25 cellular contexts compared by ENCODE assay signal in genomic region chr2:69477627-69478026, GRCh38. TPM values are rescaled to one million over a fixed set of nuclear protein-coding genes. Genes with fewer than 3 reads are reported as not detected.
DNase-seq lines count a peak whose midpoint lies in the region; ATAC-seq and TF ChIP-seq lines count a peak whose summit lies in the region.
"Had no signal": no experiment of that assay in that cellular context is flagged by ENCODE, and none has a peak within 500 bp of the region (broad histone marks: within the 10 kb centered on the region; RNA-seq: fewer than 3 reads in every experiment).

No MANE protein-coding gene starts in this region.

- H3K9me3 ChIP-seq in CD4-positive, alpha-beta T cell (ENCODE audit: control insufficient read depth, low read length) = no peaks in the 10 kb centered on the region
- H3K9me3 ChIP-seq in naive thymus-derived CD4-positive, alpha-beta T cell (ENCODE audit: control insufficient read depth in 2 of 3, low read length in 3 of 3) = no peaks in the 10 kb centered on the region
- no peaks in the 10 kb centered on the region for H3K9me3 ChIP-seq in HAP-1
- H3K9me3 ChIP-seq: A549, breast epithelium, SJCRH30, testis, uterus had no signal

- no peak for TF ChIP-seq CTCF in CD4-positive, alpha-beta T cell (IDR thresholded peaks at IDR 0.05)

- ATAC-seq in CD4-positive, alpha-beta T cell (ENCODE audit: poor library complexity) = no peak
- ATAC-seq in T-cell (replicated peaks in 1 of 4) = no peak
- no peak for ATAC-seq in naive thymus-derived CD4-positive, alpha-beta T cell
- ATAC-seq: A549, left cardiac atrium had no signal

- intact Hi-C loops in CD4-positive, alpha-beta T cell (cut with DNase I, micrococcal nuclease) = no loop called here
- intact Hi-C loops in naive thymus-derived CD4-positive, alpha-beta T cell (cut with micrococcal nuclease) = no loop called here

- no peaks in the 10 kb centered on the region for H3K9me3 Mint-ChIP-seq in activated CD4-positive, alpha-beta T cell treated with anti-CD3 and anti-CD28 coated beads, Interleukin-2, amount 10 ng/mL, durations not matched to agents 7 days and 5 days
- no peaks in the 10 kb centered on the region for H3K9me3 Mint-ChIP-seq in CD4-positive, alpha-beta T cell
- no peaks in the 10 kb centered on the region for H3K9me3 Mint-ChIP-seq in T-cell
- H3K9me3 Mint-ChIP-seq in naive thymus-derived CD4-positive, alpha-beta T cell = no peaks in the 10 kb centered on the region

- peaks cover 36% of the 10 kb centered on the region for H3K4me1 Mint-ChIP-seq in activated CD4-positive, alpha-beta T cell treated with anti-CD3 and anti-CD28 coated beads, Interleukin-2, amount 10 ng/mL, durations not matched to agents 7 days and 5 days
- H3K4me1 Mint-ChIP-seq in CD4-positive, alpha-beta T cell (ENCODE audit: low read depth) = peaks cover 40% of the 10 kb centered on the region
- H3K4me1 Mint-ChIP-seq in T-cell = peaks cover 13 to 43% (median 39%) of the 10 kb centered on the region in 3 donors
- H3K4me1 Mint-ChIP-seq in naive thymus-derived CD4-positive, alpha-beta T cell = peaks cover 5 to 52% (median 37%) of the 10 kb centered on the region in 7 donors

- no peaks in the 10 kb centered on the region for H3K27me3 ChIP-seq in CD4-positive, alpha-beta T cell (ENCODE audit: control insufficient read depth, insufficient read depth, low read length)
- no peaks in the 10 kb centered on the region for H3K27me3 ChIP-seq in naive thymus-derived CD4-positive, alpha-beta T cell (ENCODE audit: control insufficient read depth in 2 of 2, insufficient read depth in 2 of 2, low read length in 2 of 2)
- no peaks in the 10 kb centered on the region for H3K27me3 ChIP-seq in HAP-1 (ENCODE audit: low read depth)
- H3K27me3 ChIP-seq: breast epithelium, SJCRH30, testis, uterus had no signal

- no peaks in the 10 kb centered on the region for H3K27me3 Mint-ChIP-seq in activated CD4-positive, alpha-beta T cell treated with anti-CD3 and anti-CD28 coated beads, Interleukin-2, amount 10 ng/mL, durations not matched to agents 7 days and 5 days
- no peaks in the 10 kb centered on the region for H3K27me3 Mint-ChIP-seq in CD4-positive, alpha-beta T cell
- no peaks in the 10 kb centered on the region for H3K27me3 Mint-ChIP-seq in T-cell
- no peaks in the 10 kb centered on the region for H3K27me3 Mint-ChIP-seq in naive thymus-derived CD4-positive, alpha-beta T cell
- H3K27me3 Mint-ChIP-seq: B cell had no signal

- in situ Hi-C loops in G401 (cut with HindIII; ENCODE audit: low sequenced_read_pairs) (no loop called here), HAP-1 (cut with MboI; ENCODE audit: low sequenced_read_pairs) (no loop called here)

- H3K4me3 ChIP-seq in naive thymus-derived CD4-positive, alpha-beta T cell (ENCODE audit: low read length) = no peak overlapping the region
- H3K4me3 ChIP-seq in HAP-1 = no peak overlapping the region
- H3K4me3 ChIP-seq: A549, breast epithelium, SJCRH30, testis, uterus had no signal

- H3K36me3 ChIP-seq in naive thymus-derived CD4-positive, alpha-beta T cell (ENCODE audit: control insufficient read depth in 2 of 3, insufficient read depth in 3 of 3, low read length in 3 of 3) = peaks cover 4 to 78% (median 16%) of the 10 kb centered on the region in 3 experiments
- no peaks in the 10 kb centered on the region for H3K36me3 ChIP-seq in HAP-1 (replicated peaks)
- H3K36me3 ChIP-seq: breast epithelium, SJCRH30, uterus had no signal

- no peak for DNase-seq in activated CD4-positive, alpha-beta T cell treated with anti-CD3 and anti-CD28 coated beads, Interleukin-2, amount 10 ng/mL, durations not matched to agents 7 days and 5 days
- no peak for DNase-seq in activated CD4-positive, alpha-beta T cell treated with anti-CD3 and anti-CD28 coated beads for 1 hour
- DNase-seq in CD4-positive, alpha-beta T cell = no peak
- DNase-seq in T-cell = no peak
- no peak for DNase-seq in naive thymus-derived CD4-positive, alpha-beta T cell
- no peak for DNase-seq in NCI-H510A treated with DMSO at 0.1 percent for 48 hours (lab: John Stamatoyannopoulos, UW)
- no peak for DNase-seq in G401 (ENCODE audit: low spot score)
- DNase-seq in HAP-1 (ENCODE audit: low spot score in 2 of 2) = no peak
- DNase-seq: amygdala; DMS79 treated with DMSO at 0.1 percent for 48 hours; effector CD8-positive, alpha-beta T cell; foreskin fibroblast; Karpas-422; left cardiac atrium; mammary epithelial cell; NCI-H2171 treated with DMSO at 0.1 percent for 48 hours; NCI-H524 treated with DMSO at 0.1 percent for 48 hours; nucleus accumbens; SJCRH30; stimulated activated CD8-positive, alpha-beta memory T cell treated with anti-CD3 and anti-CD28 coated beads, Interleukin-4, amount 100 ng/mL, for 48 hours; testis; uterus had no signal

- peaks cover 0 to 8% of the 10 kb centered on the region in 2 donors for H3K4me1 ChIP-seq in naive thymus-derived CD4-positive, alpha-beta T cell (ENCODE audit: control insufficient read depth in 2 of 2, insufficient read depth in 2 of 2, low read length in 2 of 2)
- H3K4me1 ChIP-seq in HAP-1 = no peaks in the 10 kb centered on the region
- H3K4me1 ChIP-seq: A549, breast epithelium, SJCRH30, testis, uterus had no signal

- POLR2A ChIA-PET in activated CD4-positive, alpha-beta T cell treated with anti-CD3 and anti-CD28 coated beads, Interleukin-2, amount 10 ng/mL, durations not matched to agents 7 days and 5 days (lab: Charles Lee) = no interaction called here
- POLR2A ChIA-PET in CD4-positive, alpha-beta T cell (lab: Charles Lee) = interaction anchor here (1.5 kb wide), 1 partner anchor 40 kb away, joined by 4 read pairs; the partner anchor contains the start of gene NFU1
- POLR2A ChIA-PET in T-cell (lab: Charles Lee) = interaction anchor here in 1 of 2 donors (0.6 kb wide), 2 partner anchors 26 to 236 kb away, joined by 5 to 7 read pairs; no protein-coding TSS in a partner anchor
- POLR2A ChIA-PET in naive thymus-derived CD4-positive, alpha-beta T cell (lab: Charles Lee) = no interaction called here

- H3K4me3 Mint-ChIP-seq in activated CD4-positive, alpha-beta T cell treated with anti-CD3 and anti-CD28 coated beads, Interleukin-2, amount 10 ng/mL, durations not matched to agents 7 days and 5 days = no peak overlapping the region
- H3K4me3 Mint-ChIP-seq in CD4-positive, alpha-beta T cell = no peak overlapping the region
- no peak overlapping the region for H3K4me3 Mint-ChIP-seq in T-cell
- no peak overlapping the region for H3K4me3 Mint-ChIP-seq in naive thymus-derived CD4-positive, alpha-beta T cell
- H3K4me3 Mint-ChIP-seq: B cell had no signal

- CTCF ChIA-PET in activated CD4-positive, alpha-beta T cell treated with anti-CD3 and anti-CD28 coated beads, Interleukin-2, amount 10 ng/mL, durations not matched to agents 7 days and 5 days (lab: Charles Lee) = interaction anchor here (0.5 to 1.7 kb wide), 3 partner anchors 10 to 1314 kb away, joined by 3 to 5 read pairs (median 3); partner anchors contain the start of gene NFU1
- CTCF ChIA-PET in CD4-positive, alpha-beta T cell (lab: Charles Lee) = interaction anchor here (0.8 to 1.0 kb wide), 2 partner anchors 18 to 40 kb away, joined by 3 to 4 read pairs; partner anchors contain the start of gene NFU1
- CTCF ChIA-PET in T-cell (lab: Charles Lee) = no interaction called here
- CTCF ChIA-PET in naive thymus-derived CD4-positive, alpha-beta T cell (lab: Charles Lee) = interaction anchor here (0.6 kb wide), 1 partner anchor 100 kb away, joined by 3 read pairs; no protein-coding TSS in a partner anchor

- H3K27ac Mint-ChIP-seq in activated CD4-positive, alpha-beta T cell treated with anti-CD3 and anti-CD28 coated beads, Interleukin-2, amount 10 ng/mL, durations not matched to agents 7 days and 5 days = peak overlapping the region; percentile 20
- H3K27ac Mint-ChIP-seq in CD4-positive, alpha-beta T cell = peak overlapping the region; percentile 68
- peak overlapping the region; percentile 45 to 70 for H3K27ac Mint-ChIP-seq in T-cell
- peak overlapping the region; percentile 2 to 89 (median 50) for H3K27ac Mint-ChIP-seq in naive thymus-derived CD4-positive, alpha-beta T cell
- H3K27ac Mint-ChIP-seq: B cell had no signal

- no peak overlapping the region for H3K27ac ChIP-seq in CD4-positive, alpha-beta T cell (ENCODE audit: low read depth, low read length)
- H3K27ac ChIP-seq in naive thymus-derived CD4-positive, alpha-beta T cell (ENCODE audit: low read depth, low read length) = peak overlapping the region; percentile 1
- H3K27ac ChIP-seq: A549, breast epithelium, SJCRH30, testis, uterus had no signal

- peaks cover 52% of the 10 kb centered on the region for H3K36me3 Mint-ChIP-seq in activated CD4-positive, alpha-beta T cell treated with anti-CD3 and anti-CD28 coated beads, Interleukin-2, amount 10 ng/mL, durations not matched to agents 7 days and 5 days (ENCODE audit: low read depth)
- peaks cover 95% of the 10 kb centered on the region for H3K36me3 Mint-ChIP-seq in CD4-positive, alpha-beta T cell (ENCODE audit: low read depth)
- H3K36me3 Mint-ChIP-seq in T-cell = peaks cover 41% of the 10 kb centered on the region
- H3K36me3 Mint-ChIP-seq in naive thymus-derived CD4-positive, alpha-beta T cell = peaks cover 18 to 60% (median 33%) of the 10 kb centered on the region in 5 donors

RNA-seq across cellular contexts. Expression of gene NFU1, which starts 40.4 kb away (rescaled TPM):
- total RNA-seq in activated CD4-positive, alpha-beta T cell treated with anti-CD3 and anti-CD28 coated beads, Interleukin-2, amount 10 ng/mL, durations not matched to agents 7 days and 5 days = 10 to 100 TPM; 16.1 to 16.4 TPM
- 10 to 100 TPM; 18.5 to 22.2 TPM for total RNA-seq in CD4-positive, alpha-beta T cell
- 10 to 100 TPM; 20.6 to 31.9 (median 22.5) TPM for total RNA-seq in T-cell
- total RNA-seq in naive thymus-derived CD4-positive, alpha-beta T cell = 10 to 100 TPM; 16.1 to 25.8 (median 22.6) TPM
- polyA plus RNA-seq in naive thymus-derived CD4-positive, alpha-beta T cell = 10 to 100 TPM; 58.4 to 76.4 TPM
- total RNA-seq in G401 (2014; rRNA removed; shearing (Covaris generic)) = 57.2 and 70.7 TPM in 2 replicates

Comparison
In these comparisons a context has a peak if more than half of its experiments do, and no peak if none do; other contexts are left out.
1. CTCF ChIA-PET loops: an anchor here in activated CD4-positive, alpha-beta T cell treated with anti-CD3 and anti-CD28 coated beads, Interleukin-2, amount 10 ng/mL, durations not matched to agents 7 days and 5 days (0.5 to 1.7 kb wide), CD4-positive, alpha-beta T cell (0.8 to 1.0 kb wide) and naive thymus-derived CD4-positive, alpha-beta T cell (0.6 kb wide); none called in T-cell.